Comparison of ENCODE assay signal across 34 cellular contexts in genomic region chr2:15863494-15864175, GRCh38.
"Had no signal": no experiment of that assay in that cellular context is flagged by ENCODE, and none has a peak within 500 bp of the region (broad histone marks: within the 10 kb centered on the region; RNA-seq: fewer than 3 reads in every experiment).

No MANE protein-coding gene starts in this region.

- H3K4me3 ChIP-seq: MG63 had no signal

- H3K9me3 ChIP-seq: MG63 had no signal

- DNase-seq: Karpas-422, Kasumi-1, MG63, MM.1S, MV-4-11, NCI-H1048, NCI-H1092, NCI-H1092 treated with DMSO at 0.1 percent for 48 hours, NCI-H1105, NCI-H1105 treated with DMSO at 0.1 percent for 48 hours, NCI-H1417, NCI-H1417 treated with DMSO at 0.1 percent for 48 hours, NCI-H1436, NCI-H1436 treated with DMSO at 0.1 percent for 48 hours, NCI-H146, NCI-H1694, NCI-H1694 treated with DMSO at 0.1 percent for 48 hours, NCI-H187, NCI-H187 treated with DMSO at 0.1 percent for 48 hours, NCI-H1930, NCI-H2029, NCI-H2029 treated with DMSO at 0.1 percent for 48 hours, NCI-H2081, NCI-H2081 treated with DMSO at 0.1 percent for 48 hours, NCI-H2107, NCI-H2171, NCI-H2171 treated with DMSO at 0.1 percent for 48 hours, NCI-H2227 treated with DMSO at 0.1 percent for 48 hours, NCI-H226, NCI-H345, NCI-H446, NCI-H446 treated with DMSO at 0.1 percent for 48 hours, NCI-H510A, NCI-H510A treated with DMSO at 0.1 percent for 48 hours had no signal

- H3K27me3 ChIP-seq: MG63 had no signal

- H3K36me3 ChIP-seq: MG63 had no signal
